ENCODE assay signal across 1 cellular context in genomic region chr10:21293518-21294356, GRCh38.
TF ChIP-seq lines count a peak whose summit lies in the region.

No MANE protein-coding gene starts in this region.

TF ChIP-seq in endothelial cell of umbilical vein, 7 proteins besides CTCF, POLR2A, EP300 and RAD21 (continued from another document):
- TF ChIP-seq GATA2 (IDR thresholded peaks at IDR 0.05; ENCODE audit: insufficient read depth, insufficient read length, low read depth, low read length), result no peak
